8 cellular contexts compared by ENCODE assay signal in genomic region chr11:73597340-73597955, GRCh38. TPM values are rescaled to one million over a fixed set of nuclear protein-coding genes. Genes with fewer than 3 reads are reported as not detected.
DNase-seq lines count a peak whose midpoint lies in the region; ATAC-seq and TF ChIP-seq lines count a peak whose summit lies in the region.

No MANE protein-coding gene starts in this region.

- peaks cover 2% of the 10 kb centered on the region for H3K79me2 ChIP-seq in parathyroid adenoma

- H3K4me2 ChIP-seq in parathyroid adenoma (ENCODE audit: low read length) = peak overlapping the region; percentile 66

- TF ChIP-seq CTCF in fibroblast of pulmonary artery (IDR thresholded peaks at IDR 0.05; ENCODE audit: low read length, missing control alignments) (no peak), parathyroid adenoma (IDR thresholded peaks at IDR 0.05) (no peak)

- no peaks in the 10 kb centered on the region for H3K36me3 Mint-ChIP-seq in T-cell

- no peaks in the 10 kb centered on the region for H3K27me3 ChIP-seq in parathyroid adenoma (ENCODE audit: control insufficient read depth, insufficient read depth, low read length)

- H3K4me1 Mint-ChIP-seq in T-cell = peaks cover 39 to 50% (median 41%) of the 10 kb centered on the region in 3 donors

- peak; percentile 40 for DNase-seq in NCI-H748 (lab: John Stamatoyannopoulos, UW; ENCODE audit: unreplicated experiment)
- no peak for DNase-seq in NCI-H748 treated with DMSO at 0.1 percent for 48 hours (lab: John Stamatoyannopoulos, UW)
- peak in 3 of 34 experiments; percentile 0 to 4 (median 2) for DNase-seq in T-cell
- no peak for DNase-seq in fibroblast of pulmonary artery (ENCODE audit: low read depth)
- no peak for DNase-seq in NCI-H187 treated with DMSO at 0.1 percent for 48 hours (lab: John Stamatoyannopoulos, UW)
- DNase-seq in Kasumi-1 (lab: John Stamatoyannopoulos, UW) = no peak
- no peak for DNase-seq in T1000 (lab: John Stamatoyannopoulos, UW)

- no peaks in the 10 kb centered on the region for H3K9me3 Mint-ChIP-seq in T-cell

- CTCF ChIA-PET in T-cell (lab: Charles Lee) = no interaction called here

- H3K9ac ChIP-seq in parathyroid adenoma = no peak overlapping the region

- H2AFZ ChIP-seq in parathyroid adenoma = peak overlapping the region; percentile 96

- H3K36me3 ChIP-seq in parathyroid adenoma (ENCODE audit: control insufficient read depth, insufficient read depth, low read length) = no peaks in the 10 kb centered on the region

- H3K4me3 Mint-ChIP-seq in T-cell = peak overlapping the region; percentile 90 to 94 (median 94)

- H3K4me3 ChIP-seq in fibroblast of pulmonary artery (replicated peaks; ENCODE audit: low read depth, low read length) (peak overlapping the region; percentile 81), parathyroid adenoma (ENCODE audit: low read depth, low read length) (peak overlapping the region; percentile 56)

- POLR2A ChIA-PET in T-cell (lab: Charles Lee) = interaction anchor here (0.6 kb wide), 2 partner anchors 51 to 1374 kb away, joined by 3 to 10 read pairs; no protein-coding TSS in a partner anchor

- peaks cover 2% of the 10 kb centered on the region for H3K4me1 ChIP-seq in parathyroid adenoma

- ATAC-seq in T-cell (replicated peaks in 1 of 4) = no peak

- H3K27ac Mint-ChIP-seq in T-cell = peak overlapping the region; percentile 93 to 94

- H3K27ac ChIP-seq in parathyroid adenoma = peak overlapping the region; percentile 77

- no peaks in the 10 kb centered on the region for H3K27me3 Mint-ChIP-seq in T-cell

- H3K9me3 ChIP-seq in parathyroid adenoma (ENCODE audit: control insufficient read depth, low read length) = no peaks in the 10 kb centered on the region

RNA-seq across cellular contexts. Expression of gene FAM168A, which starts 0.5 kb away (rescaled TPM):
- 10 to 100 TPM; 23.6 to 27.0 (median 24.7) TPM for total RNA-seq in T-cell

RNA-seq across cellular contexts. Expression of gene PLEKHB1, which starts 48.9 kb away (rescaled TPM):
- 10 to 100 TPM; 50.8 to 70.6 (median 61.1) TPM for total RNA-seq in T-cell
